In genomic region chr19:58107778-58108545, GRCh38 we compare ENCODE assay signal across 14 cellular contexts. TPM values are rescaled to one million over a fixed set of nuclear protein-coding genes. Genes with fewer than 3 reads are reported as not detected.
A peak's percentile ranks its signal among the peaks of the same experiment; 100 is the strongest.
DNase-seq lines count a peak whose midpoint lies in the region; ATAC-seq and TF ChIP-seq lines count a peak whose summit lies in the region.
"Had no signal": no experiment of that assay in that cellular context is flagged by ENCODE, and none has a peak within 500 bp of the region (broad histone marks: within the 10 kb centered on the region; RNA-seq: fewer than 3 reads in every experiment).

No MANE protein-coding gene starts in this region.

- no peak overlapping the region for H3K4me3 ChIP-seq in HCT116 (replicated peaks in 1 of 2; ENCODE audit: low read depth in 1 of 2, low read length in 2 of 2)
- no peak overlapping the region for H3K4me3 ChIP-seq in HEK293 (ENCODE audit: low read depth, low read length)
- H3K4me3 ChIP-seq in coronary artery: peak overlapping the region; percentile 5
- peak overlapping the region; percentile 1 to 59 for H3K4me3 ChIP-seq in muscle layer of duodenum (ENCODE audit: low read depth in 1 of 2, low read length in 2 of 2)
- H3K4me3 ChIP-seq: A549, HAP-1 had no signal

- TF ChIP-seq RAD21 in HCT116 (IDR thresholded peaks at IDR 0.05; ENCODE audit: low read depth): no peak

- H3K4me1 ChIP-seq in HCT116 (ENCODE audit: control insufficient read depth in 1 of 2, insufficient read depth in 2 of 2, low read length in 2 of 2) (no peaks in the 10 kb centered on the region), HEK293 (ENCODE audit: control insufficient read depth, insufficient read depth, low read length) (no peaks in the 10 kb centered on the region), muscle layer of duodenum (ENCODE audit: control insufficient read depth in 1 of 2, insufficient read depth in 2 of 2, low read length in 2 of 2) (no peaks in the 10 kb centered on the region)
- H3K4me1 ChIP-seq: A549, BE2C, HAP-1 had no signal

- no peaks in the 10 kb centered on the region for H3K9me2 ChIP-seq in HCT116 (ENCODE audit: insufficient read depth)

- H2AFZ ChIP-seq in HCT116 (ENCODE audit: low read depth, low read length, poor library complexity, severe bottlenecking): no peak overlapping the region

- TF ChIP-seq POLR2A in HCT116 (IDR thresholded peaks at IDR 0.05; ENCODE audit: borderline replicate concordance, extremely low read depth, insufficient read depth, insufficient read length): no peak

- no peak overlapping the region for H3K4me2 ChIP-seq in HCT116 (ENCODE audit: low read length)
- H3K4me2 ChIP-seq: A549 had no signal

- peaks cover 26 to 33% of the 10 kb centered on the region in 2 experiments; a peak in 3 of 4 replicates for H3K9me3 ChIP-seq in HCT116 (ENCODE audit: control insufficient read depth in 1 of 2, insufficient read depth in 1 of 2, low read depth in 1 of 2, low read length in 2 of 2)
- no peaks in the 10 kb centered on the region; the same call in none of the 2 replicates for H3K9me3 ChIP-seq in HEK293 (ENCODE audit: control insufficient read depth, insufficient read depth, low read depth, low read length)
- H3K9me3 ChIP-seq in muscle layer of duodenum (ENCODE audit: control insufficient read depth in 1 of 2, low read length in 2 of 2): peaks cover 24 to 87% of the 10 kb centered on the region in 2 donors

- CTCF ChIA-PET in HCT116 (lab: Charles Lee) (no interaction called here), HEK293 (lab: Yijun Ruan, JAX) (no interaction called here)

- H3K27me3 ChIP-seq in HCT116 (ENCODE audit: insufficient read depth, low read length): no peaks in the 10 kb centered on the region
- no peaks in the 10 kb centered on the region for H3K27me3 ChIP-seq in muscle layer of duodenum (ENCODE audit: low read depth, low read length)
- H3K27me3 ChIP-seq: BE2C had no signal

- H3K9ac ChIP-seq in HCT116 (ENCODE audit: low read length): no peak overlapping the region

- ATAC-seq in HCT116 (no peak), HG03565 (IDR thresholded peaks at IDR 0.05; ENCODE audit: unreplicated experiment) (no peak)
- ATAC-seq: A549 had no signal

- H3K79me2 ChIP-seq in HCT116 (ENCODE audit: insufficient read depth, low read length): no peaks in the 10 kb centered on the region

- POLR2A ChIA-PET in HCT116 (lab: Charles Lee) (no interaction called here), HEK293 (lab: Yijun Ruan, JAX) (no interaction called here)

- no peak for DNase-seq in HCT116 (ENCODE audit: low read depth, low spot score)
- DNase-seq in coronary artery (ENCODE audit: low spot score): no peak
- no peak for DNase-seq in GM20000 (ENCODE audit: low spot score)
- DNase-seq: BE2C; CD4-positive, alpha-beta memory T cell; GOT3; IMR-90; KG1 had no signal

- no peaks in the 10 kb centered on the region for H4K20me1 ChIP-seq in HCT116 (ENCODE audit: insufficient read depth)

- H3K27ac ChIP-seq in HCT116 (ENCODE audit: low read depth, low read length) (no peak overlapping the region), HEK293 (ENCODE audit: extremely low read depth, low read depth, low read length) (no peak overlapping the region), coronary artery (no peak overlapping the region), muscle layer of duodenum (ENCODE audit: low read length) (no peak overlapping the region)
- H3K27ac ChIP-seq: A549, C4-2B had no signal

- intact Hi-C loops in HCT116 (cut with micrococcal nuclease): no loop called here

- H3K36me3 ChIP-seq in HCT116 (ENCODE audit: control insufficient read depth in 1 of 2, insufficient read depth in 2 of 2, low read length in 2 of 2) (no peaks in the 10 kb centered on the region), HEK293 (ENCODE audit: control insufficient read depth in 2 of 2, insufficient read depth in 1 of 2, low read length in 2 of 2) (no peaks in the 10 kb centered on the region), muscle layer of duodenum (ENCODE audit: control insufficient read depth in 1 of 2, insufficient read depth in 2 of 2, low read length in 2 of 2) (peaks cover 0 to 3% of the 10 kb centered on the region in 2 donors)
- H3K36me3 ChIP-seq: BE2C, HAP-1 had no signal

- TF ChIP-seq CTCF in HCT116 (IDR thresholded peaks at IDR 0.05 in 2 of 3, conservative IDR thresholded peaks at IDR 0.05 in 1 of 3; ENCODE audit: borderline replicate concordance in 1 of 3, insufficient read depth in 1 of 3, low read depth in 2 of 3, low read length in 2 of 3) (no peak), HEK293 (tag by site-specific recombination; IDR thresholded peaks at IDR 0.05) (no peak), coronary artery (IDR thresholded peaks at IDR 0.05) (no peak), GM20000 (IDR thresholded peaks at IDR 0.05; ENCODE audit: extremely low read depth, missing control alignments) (no peak)

- BruUV-seq in HCT116 (replicated peaks; lab: Mats Ljungman, UMichigan): no TSS peak

- RAD21 ChIA-PET in HCT116 (lab: Charles Lee; ENCODE audit: low non-redundant PET in 1 of 2, low total read pairs in 2 of 2, uncharacterized antibody in 2 of 2, unreplicated experiment in 2 of 2): no interaction called here

TF ChIP-seq in HCT116, 20 proteins besides CTCF, POLR2A, EP300 and RAD21:
- TF ChIP-seq EGR1 (IDR thresholded peaks at IDR 0.05; ENCODE audit: low read depth): no peak
- TF ChIP-seq ZNF274 (IDR thresholded peaks at IDR 0.05; ENCODE audit: low read depth, low read length): peak; percentile 92
- no peak for TF ChIP-seq TCF7L2 (IDR thresholded peaks at IDR 0.05; ENCODE audit: borderline replicate concordance, extremely low read depth, insufficient read depth, insufficient read length)
- no peak for TF ChIP-seq CBX3 (IDR thresholded peaks at IDR 0.05; ENCODE audit: low read depth)

TF ChIP-seq in HEK293, 187 proteins besides CTCF, POLR2A, EP300 and RAD21 (continues in another document):
- peak; percentile 96; the same call in 1 of the 2 replicates for TF ChIP-seq TRIM28 (IDR thresholded peaks at IDR 0.05; ENCODE audit: borderline replicate concordance, low read length)
- TF ChIP-seq SETDB1 (IDR thresholded peaks at IDR 0.05; ENCODE audit: insufficient read length, low read length): peak; percentile 95
- TF ChIP-seq ZNF645 (tag by site-specific recombination; IDR thresholded peaks at IDR 0.05): no peak
- TF ChIP-seq, protein P1, sequence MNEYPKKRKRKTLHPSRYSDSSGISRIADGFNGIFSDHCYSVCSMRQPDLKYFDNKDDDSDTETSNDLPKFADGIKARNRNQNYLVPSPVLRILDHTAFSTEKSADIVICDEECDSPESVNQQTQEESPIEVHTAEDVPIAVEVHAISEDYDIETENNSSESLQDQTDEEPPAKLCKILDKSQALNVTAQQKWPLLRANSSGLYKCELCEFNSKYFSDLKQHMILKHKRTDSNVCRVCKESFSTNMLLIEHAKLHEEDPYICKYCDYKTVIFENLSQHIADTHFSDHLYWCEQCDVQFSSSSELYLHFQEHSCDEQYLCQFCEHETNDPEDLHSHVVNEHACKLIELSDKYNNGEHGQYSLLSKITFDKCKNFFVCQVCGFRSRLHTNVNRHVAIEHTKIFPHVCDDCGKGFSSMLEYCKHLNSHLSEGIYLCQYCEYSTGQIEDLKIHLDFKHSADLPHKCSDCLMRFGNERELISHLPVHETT (tag by site-specific recombination; IDR thresholded peaks at IDR 0.05): no peak
- no peak for TF ChIP-seq TSHZ1 (tag by site-specific recombination; IDR thresholded peaks at IDR 0.05; ENCODE audit: borderline replicate concordance)
- no peak for TF ChIP-seq ZNF585B (tag by site-specific recombination; IDR thresholded peaks at IDR 0.05)

RNA-seq across cellular contexts. Expression of gene ZSCAN18, which starts 9.9 kb away (rescaled TPM):
- 0.12 TPM for total RNA-seq in HCT116 (2021; ENCODE audit: unreplicated experiment)
- polyA plus RNA-seq in HCT116 (2012): not detected in 2 replicates

RNA-seq across cellular contexts. Expression of gene ZNF329, which starts 42.6 kb away (rescaled TPM):
- 1.7 TPM for total RNA-seq in HCT116 (2021; ENCODE audit: unreplicated experiment)
- 1.4 and 1.7 TPM in 2 replicates for polyA plus RNA-seq in HCT116 (2012)

RNA-seq across cellular contexts. Expression of gene ZNF135, which starts 48.9 kb away (rescaled TPM):
- not detected for total RNA-seq in HCT116 (2021; ENCODE audit: unreplicated experiment)
- not detected in 2 replicates for polyA plus RNA-seq in HCT116 (2012)
- polyA plus RNA-seq: A549 had no signal

Comparison
In these comparisons a context has a peak if more than half of its experiments do, and no peak if none do; other contexts are left out.
1. H3K4me3 ChIP-seq: peak in coronary artery (single experiment) and muscle layer of duodenum (2 of 2); none in HCT116 (0 of 2) and HEK293 (single experiment).
2. Of the 5 proteins assayed by ChIP-seq in both HEK293 and HCT116: peak only in HEK293: none; only in HCT116: none; in both: ZNF274; in neither: 4.